In genomic region chr6:138403801-138404665, GRCh38 we compare ENCODE assay signal across 8 cellular contexts. TPM values are rescaled to one million over a fixed set of nuclear protein-coding genes. Genes with fewer than 3 reads are reported as not detected.
DNase-seq lines count a peak whose midpoint lies in the region; ATAC-seq and TF ChIP-seq lines count a peak whose summit lies in the region.

HEBP2 (plus strand) TSS chr6:138404223; CDS start chr6:138404496, 273 bp downstream.

- peak within 1 kb of the TSS; percentile 61 for H3K56ac ChIP-seq in IMR-90 (ENCODE audit: extremely low read depth, insufficient read depth, low read length)

- H3K27me3 ChIP-seq in IMR-90 (ENCODE audit: control insufficient read depth, insufficient read depth, low read length) (no peaks in the 10 kb centered on the region), OCI-LY3 (ENCODE audit: low read depth, low read length) (no peaks in the 10 kb centered on the region)

- peak within 1 kb of the TSS; percentile 68 for H3K27ac ChIP-seq in IMR-90 (ENCODE audit: insufficient read depth, low read length)
- peak within 1 kb of the TSS; percentile 53 for H3K27ac ChIP-seq in OCI-LY3 (ENCODE audit: low read length)

- peak within 1 kb of the TSS; percentile 59 for H2AK9ac ChIP-seq in IMR-90 (replicated peaks; ENCODE audit: low read depth, low read length, poor library complexity)

- H3K79me2 ChIP-seq in OCI-LY3 (ENCODE audit: low read length), result no peaks in the 10 kb centered on the region

- H3K4me2 ChIP-seq in IMR-90 (ENCODE audit: low read depth, low read length), result peak within 1 kb of the TSS; percentile 77
- peak within 1 kb of the TSS; percentile 95 for H3K4me2 ChIP-seq in OCI-LY3 (ENCODE audit: low read length)

- dilution Hi-C loops in IMR-90 (cut with HindIII; ENCODE audit: low sequenced_read_pairs, unreplicated experiment), result no loop called here

- H4K5ac ChIP-seq in IMR-90 (ENCODE audit: low read depth, low read length), result peak within 1 kb of the TSS; percentile 80

- H3K18ac ChIP-seq in IMR-90 (ENCODE audit: low read depth, low read length), result peak within 1 kb of the TSS; percentile 72

- CTCF ChIA-PET in IMR-90 (lab: Yijun Ruan, JAX), result interaction anchor here (0.6 to 1.2 kb wide), 5 partner anchors 9 to 586 kb away, joined by 3 to 5 read pairs (median 3); no protein-coding TSS in a partner anchor

- peak within 1 kb of the TSS; percentile 34; the same call in 1 of the 3 replicates for H2BK15ac ChIP-seq in IMR-90 (ENCODE audit: low read depth, low read length)

- H3K23ac ChIP-seq in IMR-90 (ENCODE audit: low read depth, low read length), result peak within 1 kb of the TSS; percentile 82

- TF ChIP-seq POLR2A in IMR-90 (IDR thresholded peaks at IDR 0.05; ENCODE audit: low read depth, low read length), result no peak

- peak within 1 kb of the TSS; percentile 77 for H4K91ac ChIP-seq in IMR-90 (ENCODE audit: insufficient read depth, low read depth, low read length)

- H3K36me3 ChIP-seq in IMR-90 (ENCODE audit: control insufficient read depth, insufficient read depth, low read length), result peaks cover 16% of the 10 kb centered on the region
- H3K36me3 ChIP-seq in OCI-LY3 (replicated peaks; ENCODE audit: low read depth, low read length), result peaks cover 17% of the 10 kb centered on the region
- no peaks in the 10 kb centered on the region for H3K36me3 ChIP-seq in mucosa of descending colon (ENCODE audit: low read depth)

- DNase-seq in D341Med (ENCODE audit: low spot score) (peak; percentile 94), IMR-90 (peak; percentile 65), activated T-cell treated with anti-CD3 and anti-CD28 coated beads for 1 hour (ENCODE audit: low read depth) (peak; percentile 93), epithelial cell of esophagus (ENCODE audit: low read depth) (peak; percentile 97), mucosa of descending colon (peak; percentile 98 to 99 (median 98))
- peak; percentile 50 to 88 for DNase-seq in stimulated activated CD8-positive, alpha-beta memory T cell treated with anti-CD3 and anti-CD28 coated beads, Interleukin-4, amount 100 ng/mL, for 1 hour (ENCODE audit: low read depth in 2 of 2, low spot score in 1 of 2)

- ATAC-seq in GM21526 (IDR thresholded peaks at IDR 0.05; ENCODE audit: low FRiP score, unreplicated experiment) (peak; percentile 84), IMR-90 (ENCODE audit: low read depth) (peak; percentile 88), mucosa of descending colon (peak; percentile 94)

- peak within 1 kb of the TSS; percentile 57 for H2BK5ac ChIP-seq in IMR-90 (ENCODE audit: low read depth, low read length, poor library complexity, severe bottlenecking)

- peak; percentile 33 for TF ChIP-seq RAD21 in IMR-90 (IDR thresholded peaks at IDR 0.05; ENCODE audit: low read length)

- H4K8ac ChIP-seq in IMR-90 (ENCODE audit: low read depth in 2 of 2, low read length in 2 of 2), result peak within 1 kb of the TSS; percentile 82 to 95

- WGBS in IMR-90 (ENCODE audit: extremely low coverage in 2 of 2, insufficient read length in 1 of 2), 2 experiments, result 1% methylated on average over 38 of the region's 92 CpGs; no CpG with 5 or more reads in 1 of the 2 experiments

- in situ Hi-C loops in IMR-90 (cut with MboI; ENCODE audit: low sequenced_read_pairs), result loop anchor here (25.0 kb wide), 1 partner anchor 567 kb away; no protein-coding TSS in a partner anchor

- H4K20me1 ChIP-seq in IMR-90 (ENCODE audit: insufficient read depth, low read length) (no peaks in the 10 kb centered on the region), OCI-LY3 (ENCODE audit: insufficient read depth, low read length) (no peaks in the 10 kb centered on the region)

- peak; percentile 50 for TF ChIP-seq CTCF in IMR-90 (conservative IDR thresholded peaks at IDR 0.05; ENCODE audit: low read depth, low read length)
- TF ChIP-seq CTCF in OCI-LY3 (IDR thresholded peaks at IDR 0.05; ENCODE audit: low read depth, low read length), result peak; percentile 28; the same call in 1 of the 2 replicates
- TF ChIP-seq CTCF in epithelial cell of esophagus (IDR thresholded peaks at IDR 0.05; ENCODE audit: insufficient read depth, low read depth, low read length, missing control alignments), result no peak
- peak; percentile 25 for TF ChIP-seq CTCF in mucosa of descending colon (IDR thresholded peaks at IDR 0.05)

- H2AK5ac ChIP-seq in IMR-90 (ENCODE audit: low read depth, low read length), result peak within 1 kb of the TSS; percentile 50; the same call in 1 of the 2 replicates

- peak within 1 kb of the TSS; percentile 75 for H3K4ac ChIP-seq in IMR-90 (ENCODE audit: low read depth, low read length)

- POLR2A ChIA-PET in IMR-90 (lab: Charles Lee; ENCODE audit: unreplicated experiment), result no interaction called here

- H3K4me1 ChIP-seq in IMR-90 (ENCODE audit: control insufficient read depth, insufficient read depth, low read length) (peaks cover 3% of the 10 kb centered on the region), OCI-LY3 (ENCODE audit: low read length) (peaks cover 5% of the 10 kb centered on the region; the same call in 1 of the 2 replicates), mucosa of descending colon (ENCODE audit: low read depth) (peaks cover 12% of the 10 kb centered on the region)

- peak within 1 kb of the TSS; percentile 99 for H2AFZ ChIP-seq in IMR-90 (replicated peaks; ENCODE audit: low read length, poor library complexity)
- peak within 1 kb of the TSS; percentile 97 for H2AFZ ChIP-seq in OCI-LY3 (ENCODE audit: low read depth, low read length)

- H3K9me3 ChIP-seq in IMR-90 (ENCODE audit: control insufficient read depth, insufficient read depth, low read length), result no peaks in the 10 kb centered on the region
- H3K9me3 ChIP-seq in OCI-LY3 (ENCODE audit: insufficient read depth, low read length), result no peaks in the 10 kb centered on the region
- H3K9me3 ChIP-seq in mucosa of descending colon, result no peaks in the 10 kb centered on the region

- H3K4me3 ChIP-seq in IMR-90 (ENCODE audit: insufficient read depth, low read depth, low read length) (peak within 1 kb of the TSS; percentile 79), OCI-LY3 (ENCODE audit: low read length) (peak within 1 kb of the TSS; percentile 97), epithelial cell of esophagus (ENCODE audit: low read length) (peak within 1 kb of the TSS; percentile 89), mucosa of descending colon (peak within 1 kb of the TSS; percentile 84)

- H3K9me1 ChIP-seq in IMR-90 (ENCODE audit: insufficient read depth, low read length), result peaks cover 4% of the 10 kb centered on the region

- peak within 1 kb of the TSS; percentile 86 for H3K9ac ChIP-seq in IMR-90 (ENCODE audit: low read depth, low read length)
- H3K9ac ChIP-seq in OCI-LY3 (ENCODE audit: low read length), result peak within 1 kb of the TSS; percentile 95

- BruUV-seq in IMR-90 (replicated peaks; lab: Mats Ljungman, UMichigan), result no TSS peak

- H2BK120ac ChIP-seq in IMR-90 (ENCODE audit: low read depth, low read length), result peak within 1 kb of the TSS; percentile 77

- peaks cover 18 to 31% of the 10 kb centered on the region in 2 experiments for H3K79me1 ChIP-seq in IMR-90 (ENCODE audit: low read depth in 1 of 2, low read length in 2 of 2)

- intact Hi-C loops in IMR-90 (cut with micrococcal nuclease) (loop anchor here (2.0 to 5.0 kb wide), 2 partner anchors 287 to 402 kb away; no protein-coding TSS in a partner anchor), mucosa of descending colon (cut with DNase I, micrococcal nuclease) (loop anchor here in 1 of 2 donors (10.0 kb wide), 1 partner anchor 289 kb away; no protein-coding TSS in a partner anchor)

- H2BK20ac ChIP-seq in IMR-90 (ENCODE audit: low read depth, low read length), result peak within 1 kb of the TSS; percentile 26; the same call in 1 of the 2 replicates

- peak within 1 kb of the TSS; percentile 75 for H3K14ac ChIP-seq in IMR-90 (replicated peaks; ENCODE audit: low read depth, low read length)

TF ChIP-seq in IMR-90, 13 proteins besides CTCF, POLR2A, EP300 and RAD21:
- TF ChIP-seq RFX5 (IDR thresholded peaks at IDR 0.05; ENCODE audit: low read depth, low read length), result no peak
- TF ChIP-seq MAZ (IDR thresholded peaks at IDR 0.05; ENCODE audit: borderline replicate concordance, low read depth, low read length), result peak; percentile 66; the same call in 1 of the 2 replicates

RNA-seq across cellular contexts. Expression of gene HEBP2, which starts in this region (rescaled TPM):
- 3.9 and 5.6 TPM in 2 replicates for total RNA-seq in IMR-90 (2012; rRNA removed)
- 6.1 and 14.9 TPM in 2 replicates for polyA plus RNA-seq in IMR-90 (2012; rRNA removed)
- polyA plus RNA-seq in IMR-90 (2012; cell fraction: cytosol; rRNA removed), result 5.5 and 37.5 TPM in 2 replicates
- polyA plus RNA-seq in IMR-90 (2012; cell fraction: nucleus; rRNA removed; ENCODE audit: low replicate concordance), result 8.6 and 15.1 TPM in 2 replicates
- 100 to 1,000 TPM in 1 of 3 donors, 10 to 100 TPM in 2; 78.5 to 101 (median 88.7) TPM for total RNA-seq in mucosa of descending colon

Comparison
In these comparisons a context has a peak if more than half of its experiments do, and no peak if none do; other contexts are left out.
1. Peak in every context shown above with its lines: DNase-seq, ATAC-seq, H3K4me3 ChIP-seq and H3K27ac ChIP-seq.
2. RNA of gene HEBP2 (total RNA-seq): 78.5 to 101 TPM in mucosa of descending colon; 3.9 to 5.6 TPM in IMR-90; every median in the first group is over 10 times any median in the second.